ENCODE assay signal across 15 cellular contexts in the genomic region with DNA sequence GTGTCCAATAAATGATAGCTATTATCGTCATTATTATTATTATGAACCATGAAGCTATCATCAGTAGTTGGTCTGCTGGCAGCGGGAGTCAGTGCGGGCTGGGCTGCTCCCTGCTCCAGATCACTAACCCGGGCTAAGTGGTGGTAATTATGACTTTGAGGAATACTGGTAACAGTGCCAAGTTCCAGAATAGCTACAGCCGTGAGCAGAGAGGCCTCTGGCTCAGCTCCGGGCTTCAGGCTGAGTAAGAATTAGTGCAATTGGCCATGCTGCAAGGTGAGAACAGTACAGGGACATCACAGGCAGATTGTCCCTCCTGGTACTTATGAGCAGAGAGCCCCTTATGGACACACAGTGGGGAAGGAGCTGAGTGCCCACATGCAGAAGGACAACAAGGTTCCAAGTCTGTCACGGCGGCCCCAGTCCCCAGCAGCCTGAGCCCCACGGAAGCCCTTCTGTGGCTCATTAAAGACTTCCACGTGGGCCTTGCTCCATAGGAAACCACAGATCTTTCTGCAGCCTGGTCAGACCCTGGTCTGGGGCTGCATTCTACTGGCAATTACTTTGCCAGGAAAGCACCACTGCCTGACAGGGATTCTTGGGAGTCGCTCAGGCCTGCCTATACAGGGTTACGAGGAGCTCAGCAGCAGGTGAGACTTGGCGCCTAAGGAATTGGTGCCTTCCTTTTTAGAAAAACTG.
DNase-seq lines count a peak whose midpoint lies in the region; ATAC-seq, FAIRE-seq and TF ChIP-seq lines count a peak whose summit lies in the region.
"Had no signal": no experiment of that assay in that cellular context is flagged by ENCODE, and none has a peak within 500 bp of the region (broad histone marks: within the 10 kb centered on the region; RNA-seq: fewer than 3 reads in every experiment).

No MANE protein-coding gene starts in this region.

- FAIRE-seq in bronchial epithelial cell (lab: Jason Lieb, UNC) = peak; percentile 23
- FAIRE-seq: HTR-8/SVneo, K562 had no signal

- TF ChIP-seq CTCF in IMR-90 (conservative IDR thresholded peaks at IDR 0.05; ENCODE audit: low read depth, low read length) = no peak
- no peak for TF ChIP-seq CTCF in bronchial epithelial cell (IDR thresholded peaks at IDR 0.05; ENCODE audit: insufficient read depth, low read length, severe bottlenecking)
- TF ChIP-seq CTCF in body of pancreas (IDR thresholded peaks at IDR 0.05) = no peak

- no peaks in the 10 kb centered on the region for H3K4me1 ChIP-seq in IMR-90 (ENCODE audit: control insufficient read depth, insufficient read depth, low read length)
- H3K4me1 ChIP-seq in right cardiac atrium (ENCODE audit: control insufficient read depth, insufficient read depth, low read length) = no peaks in the 10 kb centered on the region
- H3K4me1 ChIP-seq in body of pancreas = no peaks in the 10 kb centered on the region

- H2AK9ac ChIP-seq in IMR-90 (replicated peaks; ENCODE audit: low read depth, low read length, poor library complexity) = peak overlapping the region; percentile 42

- H3K23ac ChIP-seq in IMR-90 (ENCODE audit: low read depth, low read length) = no peak overlapping the region

- H3K27ac ChIP-seq in IMR-90 (ENCODE audit: insufficient read depth, low read length) (no peak overlapping the region), right cardiac atrium (ENCODE audit: low read length) (no peak overlapping the region), body of pancreas (no peak overlapping the region)
- H3K27ac ChIP-seq: GM23248 had no signal

- intact Hi-C loops in IMR-90 (cut with micrococcal nuclease) = no loop called here
- intact Hi-C loops in right cardiac atrium (cut with DNase I) = no loop called here
- intact Hi-C loops in body of pancreas (cut with DNase I) = no loop called here

- in situ Hi-C loops in IMR-90 (cut with MboI; ENCODE audit: low sequenced_read_pairs) = no loop called here

- H3K56ac ChIP-seq in IMR-90 (ENCODE audit: extremely low read depth, insufficient read depth, low read length) = no peak overlapping the region

- H2AK5ac ChIP-seq in IMR-90 (ENCODE audit: low read depth, low read length) = no peak overlapping the region

- H4K5ac ChIP-seq in IMR-90 (ENCODE audit: low read depth, low read length) = no peak overlapping the region

- H3K14ac ChIP-seq in IMR-90 (replicated peaks; ENCODE audit: low read depth, low read length) = no peak overlapping the region

- DNase-seq in IMR-90 (no peak), NCI-H1694 treated with DMSO at 0.1 percent for 48 hours (lab: John Stamatoyannopoulos, UW) (peak; percentile 51), bronchial epithelial cell (ENCODE audit: low read depth) (no peak), right cardiac atrium (peak in 1 of 3 donors; percentile 57), T1000 (lab: John Stamatoyannopoulos, UW) (no peak), body of pancreas (no peak), amniotic stem cell (lab: John Stamatoyannopoulos, UW) (no peak)
- DNase-seq: CD8-positive, alpha-beta T cell; GM23248; NCI-H2029 treated with DMSO at 0.1 percent for 48 hours; T-helper 17 cell had no signal

- POLR2A ChIA-PET in IMR-90 (lab: Charles Lee; ENCODE audit: unreplicated experiment) = no interaction called here

- ATAC-seq in IMR-90 (ENCODE audit: low read depth) (no peak), right cardiac atrium (peak; percentile 87 to 88), GM18873 (IDR thresholded peaks at IDR 0.05; ENCODE audit: low FRiP score, unreplicated experiment) (no peak), body of pancreas (no peak)
- ATAC-seq: CD8-positive, alpha-beta T cell; K562; SK-N-SH treated with all-trans-retinoic acid at 6 μM for 48 hours; T-helper 17 cell had no signal

- BruUV-seq in IMR-90 (replicated peaks; lab: Mats Ljungman, UMichigan) = no TSS peak

- H2BK5ac ChIP-seq in IMR-90 (ENCODE audit: low read depth, low read length, poor library complexity, severe bottlenecking) = no peak overlapping the region

- no peak overlapping the region for H4K91ac ChIP-seq in IMR-90 (ENCODE audit: insufficient read depth, low read depth, low read length)

- H3K9me3 ChIP-seq in IMR-90 (ENCODE audit: control insufficient read depth, insufficient read depth, low read length) (no peaks in the 10 kb centered on the region), right cardiac atrium (ENCODE audit: control insufficient read depth, low read length) (no peaks in the 10 kb centered on the region), body of pancreas (no peaks in the 10 kb centered on the region)

- H3K4ac ChIP-seq in IMR-90 (ENCODE audit: low read depth, low read length) = no peak overlapping the region

- TF ChIP-seq POLR2A in IMR-90 (IDR thresholded peaks at IDR 0.05; ENCODE audit: low read depth, low read length) (no peak), body of pancreas (IDR thresholded peaks at IDR 0.05) (no peak)

- H3K4me3 ChIP-seq in IMR-90 (ENCODE audit: insufficient read depth, low read depth, low read length) (no peak overlapping the region), bronchial epithelial cell (ENCODE audit: low read depth, low read length) (no peak overlapping the region), right cardiac atrium (ENCODE audit: low read length) (no peak overlapping the region), body of pancreas (no peak overlapping the region)
- H3K4me3 ChIP-seq: GM23248, K562 had no signal

- H3K27me3 ChIP-seq in IMR-90 (ENCODE audit: control insufficient read depth, insufficient read depth, low read length) (no peaks in the 10 kb centered on the region; the same call in 1 of the 2 replicates), bronchial epithelial cell (ENCODE audit: control insufficient read depth, insufficient read depth, low read length) (peaks cover 1% of the 10 kb centered on the region), right cardiac atrium (ENCODE audit: control insufficient read depth, insufficient read depth) (no peaks in the 10 kb centered on the region), body of pancreas (peaks cover 0 to under 1% of the 10 kb centered on the region in 2 donors)

- H2BK20ac ChIP-seq in IMR-90 (ENCODE audit: low read depth, low read length) = no peak overlapping the region

- H3K36me3 ChIP-seq in IMR-90 (ENCODE audit: control insufficient read depth, insufficient read depth, low read length) = no peaks in the 10 kb centered on the region
- no peaks in the 10 kb centered on the region for H3K36me3 ChIP-seq in bronchial epithelial cell (ENCODE audit: control insufficient read depth, insufficient read depth, low read length)
- H3K36me3 ChIP-seq in body of pancreas (replicated peaks in 1 of 2; ENCODE audit: insufficient read depth in 1 of 2, low read depth in 2 of 2) = no peaks in the 10 kb centered on the region

- TF ChIP-seq RAD21 in IMR-90 (IDR thresholded peaks at IDR 0.05; ENCODE audit: low read length) = no peak

- dilution Hi-C loops in IMR-90 (cut with HindIII; ENCODE audit: low sequenced_read_pairs, unreplicated experiment) = no loop called here

- CTCF ChIA-PET in IMR-90 (lab: Yijun Ruan, JAX) = no interaction called here

- no peak overlapping the region for H2AFZ ChIP-seq in IMR-90 (replicated peaks; ENCODE audit: low read length, poor library complexity)
- H2AFZ ChIP-seq: GM23248 had no signal

- H3K18ac ChIP-seq in IMR-90 (ENCODE audit: low read depth, low read length) = no peak overlapping the region

- no peak overlapping the region for H3K9ac ChIP-seq in IMR-90 (ENCODE audit: low read depth, low read length)
- H3K9ac ChIP-seq: GM23248 had no signal

- no peak overlapping the region for H3K4me2 ChIP-seq in IMR-90 (ENCODE audit: low read depth, low read length)

- H4K8ac ChIP-seq in IMR-90 (ENCODE audit: low read depth in 2 of 2, low read length in 2 of 2) = no peak overlapping the region

- H3K79me1 ChIP-seq in IMR-90 (ENCODE audit: low read depth in 1 of 2, low read length in 2 of 2) = no peaks in the 10 kb centered on the region

- H2BK120ac ChIP-seq in IMR-90 (ENCODE audit: low read depth, low read length) = no peak overlapping the region

- H2BK15ac ChIP-seq in IMR-90 (ENCODE audit: low read depth, low read length) = no peak overlapping the region

- H4K20me1 ChIP-seq in IMR-90 (ENCODE audit: insufficient read depth, low read length) = no peaks in the 10 kb centered on the region

- no peaks in the 10 kb centered on the region for H3K9me1 ChIP-seq in IMR-90 (ENCODE audit: insufficient read depth, low read length)

- 43% methylated on average over 6 of the region's 13 CpGs; no CpG with 5 or more reads in 1 of the 2 experiments for WGBS in IMR-90 (ENCODE audit: extremely low coverage in 2 of 2, insufficient read length in 1 of 2), 2 experiments
- WGBS in right cardiac atrium = 56% methylated on average over 13 of the region's 13 CpGs
- WGBS in body of pancreas, 2 donors = 55 to 57% methylated on average over 9 to 13 of the region's 13 CpGs

TF ChIP-seq in IMR-90, 13 proteins besides CTCF, POLR2A, EP300 and RAD21:
- TF ChIP-seq, protein P1, sequence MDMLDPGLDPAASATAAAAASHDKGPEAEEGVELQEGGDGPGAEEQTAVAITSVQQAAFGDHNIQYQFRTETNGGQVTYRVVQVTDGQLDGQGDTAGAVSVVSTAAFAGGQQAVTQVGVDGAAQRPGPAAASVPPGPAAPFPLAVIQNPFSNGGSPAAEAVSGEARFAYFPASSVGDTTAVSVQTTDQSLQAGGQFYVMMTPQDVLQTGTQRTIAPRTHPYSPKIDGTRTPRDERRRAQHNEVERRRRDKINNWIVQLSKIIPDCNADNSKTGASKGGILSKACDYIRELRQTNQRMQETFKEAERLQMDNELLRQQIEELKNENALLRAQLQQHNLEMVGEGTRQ (IDR thresholded peaks at IDR 0.05; ENCODE audit: low read depth, low read length) = no peak
- TF ChIP-seq CEBPB (IDR thresholded peaks at IDR 0.05; ENCODE audit: low read depth, low read length) = no peak
- TF ChIP-seq RFX5 (IDR thresholded peaks at IDR 0.05; ENCODE audit: low read depth, low read length) = no peak
- no peak for TF ChIP-seq CHD1 (IDR thresholded peaks at IDR 0.05; ENCODE audit: low read depth, low read length)

Comparison
In these comparisons a context has a peak if more than half of its experiments do, and no peak if none do; other contexts are left out.
1. ATAC-seq: peak in right cardiac atrium (2 of 2); none in IMR-90 (single experiment), GM18873 (single experiment) and body of pancreas (single experiment).